Comparison of ENCODE assay signal across 8 cellular contexts in the genomic region with DNA sequence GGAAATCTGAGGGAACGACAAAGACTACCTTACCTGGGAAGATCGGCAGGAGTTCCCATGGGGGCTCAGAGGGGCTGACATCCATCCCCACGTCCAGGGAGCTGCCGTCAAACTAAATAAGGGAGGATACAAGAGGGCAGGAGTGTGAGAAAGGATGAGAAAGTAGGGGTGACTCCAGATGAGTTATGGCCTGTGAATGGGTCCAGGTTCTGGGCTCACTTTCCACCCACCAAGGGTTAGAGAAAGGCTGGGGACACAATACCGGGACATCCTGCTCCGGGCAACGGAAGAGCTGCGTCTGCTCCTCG. TPM values are rescaled to one million over a fixed set of nuclear protein-coding genes. Genes with fewer than 3 reads are reported as not detected.
DNase-seq lines count a peak whose midpoint lies in the region; ATAC-seq, FAIRE-seq and TF ChIP-seq lines count a peak whose summit lies in the region.

No MANE protein-coding gene starts in this region.

- H3K27ac Mint-ChIP-seq in nephron = peak overlapping the region; percentile 95 to 100 (median 99)

- H2AFZ ChIP-seq in MM.1S (ENCODE audit: low read length) = peak overlapping the region; percentile 71; the same call in 1 of the 2 replicates

- H3K27me3 ChIP-seq in BE2C = no peaks in the 10 kb centered on the region
- no peaks in the 10 kb centered on the region; the same call in 1 of the 2 replicates for H3K27me3 ChIP-seq in MM.1S (replicated peaks; ENCODE audit: insufficient read depth, low read length)
- no peaks in the 10 kb centered on the region for H3K27me3 ChIP-seq in ectodermal cell (ENCODE audit: control insufficient read depth, insufficient read depth, low read length, poor library complexity, severe bottlenecking)

- ATAC-seq in sciatic nerve = no peak
- ATAC-seq in GM21529 (IDR thresholded peaks at IDR 0.05; ENCODE audit: unreplicated experiment) = no peak

- H3K36me3 ChIP-seq in BE2C (no peaks in the 10 kb centered on the region; the same call in none of the 2 replicates), MM.1S (replicated peaks; ENCODE audit: insufficient read depth, low read length) (no peaks in the 10 kb centered on the region), ectodermal cell (ENCODE audit: control insufficient read depth, insufficient read depth, low read length) (no peaks in the 10 kb centered on the region)

- no peak overlapping the region for H3K27ac ChIP-seq in MM.1S (ENCODE audit: low read length)
- peak overlapping the region; percentile 94 for H3K27ac ChIP-seq in ectodermal cell (ENCODE audit: insufficient read depth, low read depth, low read length, poor library complexity, severe bottlenecking)

- no peaks in the 10 kb centered on the region for H3K27me3 Mint-ChIP-seq in nephron (ENCODE audit: low read depth)

- 18 to 19% methylated on average over 9 of the region's 9 CpGs for WGBS in ectodermal cell, 2 experiments

- peaks cover 5% of the 10 kb centered on the region for H3K4me1 ChIP-seq in BE2C
- H3K4me1 ChIP-seq in MM.1S (ENCODE audit: low read length) = peaks cover 18% of the 10 kb centered on the region
- peaks cover 24% of the 10 kb centered on the region for H3K4me1 ChIP-seq in ectodermal cell (ENCODE audit: control insufficient read depth, insufficient read depth, low read length)

- no peak for FAIRE-seq in frontal cortex (lab: Jason Lieb, UNC)

- peaks cover 42% of the 10 kb centered on the region for H3K79me2 ChIP-seq in MM.1S (ENCODE audit: low read length)

- no peaks in the 10 kb centered on the region for H3F3A ChIP-seq in MM.1S (ENCODE audit: insufficient read depth, low read length)

- intact Hi-C loops in sciatic nerve (cut with DNase I) = no loop called here

- H3K4me1 Mint-ChIP-seq in nephron = peaks cover 40% of the 10 kb centered on the region

- H3K9me3 Mint-ChIP-seq in nephron = no peaks in the 10 kb centered on the region

- H3K4me2 ChIP-seq in MM.1S (ENCODE audit: low read depth, low read length) = peak overlapping the region; percentile 85

- peak overlapping the region; percentile 97 to 100 (median 99) for H3K4me3 Mint-ChIP-seq in nephron

- H3K9me3 ChIP-seq in BE2C (no peaks in the 10 kb centered on the region), MM.1S (replicated peaks; ENCODE audit: insufficient read depth, low read length) (no peaks in the 10 kb centered on the region), ectodermal cell (ENCODE audit: control insufficient read depth, low read length) (no peaks in the 10 kb centered on the region)

- TF ChIP-seq CTCF in BE2C (IDR thresholded peaks at IDR 0.05; ENCODE audit: low read depth, low read length) = no peak
- no peak for TF ChIP-seq CTCF in MM.1S (IDR thresholded peaks at IDR 0.05; ENCODE audit: low read length)
- no peak for TF ChIP-seq CTCF in nephron (IDR thresholded peaks at IDR 0.05; ENCODE audit: unreplicated experiment in 3 of 3)

- DNase-seq in BE2C = no peak
- DNase-seq in MM.1S = no peak
- no peak for DNase-seq in frontal cortex (ENCODE audit: low spot score in 2 of 2)
- DNase-seq in sciatic nerve (ENCODE audit: low spot score) = no peak
- no peak for DNase-seq in stimulated activated CD4-positive, alpha-beta T cell treated with anti-CD3 and anti-CD28 coated beads, Interleukin-4, amount 100 ng/mL, for 1 hour

- H4K20me1 ChIP-seq in MM.1S (ENCODE audit: insufficient read depth, low read length) = no peaks in the 10 kb centered on the region

- no peaks in the 10 kb centered on the region for H3K9me2 ChIP-seq in MM.1S (replicated peaks; ENCODE audit: insufficient read depth, low read length)

- peaks cover 19% of the 10 kb centered on the region for H3K36me3 Mint-ChIP-seq in nephron (ENCODE audit: low read depth)

- peak overlapping the region; percentile 98 for H3K4me3 ChIP-seq in BE2C (ENCODE audit: low read depth, low read length)
- peak overlapping the region; percentile 94 for H3K4me3 ChIP-seq in MM.1S (ENCODE audit: low read length)
- H3K4me3 ChIP-seq in ectodermal cell (ENCODE audit: insufficient read depth, low read depth, low read length) = peak overlapping the region; percentile 91

- H3K9ac ChIP-seq in MM.1S (ENCODE audit: low read length) = peak overlapping the region; percentile 89

RNA-seq across cellular contexts. Expression of a gene that starts 0.7 kb away (rescaled TPM):
- polyA plus RNA-seq in BE2C (2012; ENCODE audit: insufficient read depth, insufficient read length, low read depth) = 157 TPM
- polyA plus RNA-seq in ectodermal cell (2013, experiment 1 of 4) = 54.0 TPM
- 58.7 TPM for polyA plus RNA-seq in ectodermal cell (2013, experiment 2 of 4)
- 48.1 TPM for polyA plus RNA-seq in ectodermal cell (2013, experiment 3 of 4)
- polyA plus RNA-seq in ectodermal cell (2013, experiment 4 of 4) = 52.9 TPM
- total RNA-seq in frontal cortex = 13.0 TPM
- total RNA-seq in sciatic nerve = 88.4 TPM

RNA-seq across cellular contexts. Expression of a gene that starts 2.7 kb away (rescaled TPM):
- polyA plus RNA-seq in BE2C (2012; ENCODE audit: insufficient read depth, insufficient read length, low read depth) = 15.7 TPM
- polyA plus RNA-seq in ectodermal cell (2013, experiment 1 of 4) = 8.9 TPM
- 9.9 TPM for polyA plus RNA-seq in ectodermal cell (2013, experiment 2 of 4)
- polyA plus RNA-seq in ectodermal cell (2013, experiment 3 of 4) = 9.2 TPM
- 9.8 TPM for polyA plus RNA-seq in ectodermal cell (2013, experiment 4 of 4)
- total RNA-seq in frontal cortex (4.5 TPM), sciatic nerve (2.8 TPM)

RNA-seq across cellular contexts. Expression of a gene that starts 18.2 kb away (rescaled TPM):
- 1.1 TPM for polyA plus RNA-seq in BE2C (2012; ENCODE audit: insufficient read depth, insufficient read length, low read depth)
- 4.0 TPM for polyA plus RNA-seq in ectodermal cell (2013, experiment 1 of 4)
- 4.2 TPM for polyA plus RNA-seq in ectodermal cell (2013, experiment 2 of 4)
- 3.8 TPM for polyA plus RNA-seq in ectodermal cell (2013, experiment 3 of 4)
- 5.0 TPM for polyA plus RNA-seq in ectodermal cell (2013, experiment 4 of 4)
- total RNA-seq in frontal cortex = 4.5 TPM
- total RNA-seq in sciatic nerve = 423 TPM

RNA-seq across cellular contexts. Expression of a gene that starts 24.4 kb away (rescaled TPM):
- polyA plus RNA-seq in BE2C (2012; ENCODE audit: insufficient read depth, insufficient read length, low read depth) = 2.4 TPM
- 6.9 TPM for polyA plus RNA-seq in ectodermal cell (2013, experiment 1 of 4)
- polyA plus RNA-seq in ectodermal cell (2013, experiment 2 of 4) = 5.5 TPM
- polyA plus RNA-seq in ectodermal cell (2013, experiment 3 of 4) = 7.1 TPM
- 6.5 TPM for polyA plus RNA-seq in ectodermal cell (2013, experiment 4 of 4)
- total RNA-seq in frontal cortex (0.41 TPM), sciatic nerve (6.1 TPM)

RNA-seq across cellular contexts. Expression of a gene that starts 26.6 kb away (rescaled TPM):
- polyA plus RNA-seq in BE2C (2012; ENCODE audit: insufficient read depth, insufficient read length, low read depth) = 159 TPM
- polyA plus RNA-seq in ectodermal cell (2013, experiment 1 of 4) = 65.6 TPM
- polyA plus RNA-seq in ectodermal cell (2013, experiment 2 of 4) = 61.5 TPM
- 45.2 TPM for polyA plus RNA-seq in ectodermal cell (2013, experiment 3 of 4)
- 49.2 TPM for polyA plus RNA-seq in ectodermal cell (2013, experiment 4 of 4)
- 9.8 TPM for total RNA-seq in frontal cortex
- 38.8 TPM for total RNA-seq in sciatic nerve

Comparison
In these comparisons a context has a peak if more than half of its experiments do, and no peak if none do; other contexts are left out.
1. RNA of a gene that starts 18.2 kb away (total RNA-seq): 423 TPM in sciatic nerve (single experiment); 4.5 TPM in frontal cortex (single experiment); every median in the first group is over 10 times any median in the second.
2. Peak in every context shown above with its lines, with median percentiles within 50 percentile points of each other: H3K4me3 ChIP-seq.